ENCODE assay signal across 1 cellular context in genomic region chr6:3037578-3038365, GRCh38.
TF ChIP-seq lines count a peak whose summit lies in the region.

No MANE protein-coding gene starts in this region.

TF ChIP-seq in K562, 482 proteins besides CTCF, POLR2A, EP300 and RAD21:
- TF ChIP-seq BRCA1 (IDR thresholded peaks at IDR 0.05) (no peak), BRCA1 (CRISPR knock-in tag; IDR thresholded peaks at IDR 0.05) (no peak), HDAC6 (IDR thresholded peaks at IDR 0.05; ENCODE audit: low read depth, low read length) (no peak), ZFPM2 (CRISPR knock-in tag; IDR thresholded peaks at IDR 0.05) (no peak), BRF1 (IDR thresholded peaks at IDR 0.05; ENCODE audit: borderline replicate concordance, extremely low read depth, insufficient read length) (no peak), GATAD2A (IDR thresholded peaks at IDR 0.05) (no peak), MTA2 (IDR thresholded peaks at IDR 0.05; ENCODE audit: low read depth) (no peak), SETDB1 (IDR thresholded peaks at IDR 0.05; ENCODE audit: low read length) (no peak), FOXP1 (CRISPR knock-in tag; IDR thresholded peaks at IDR 0.05) (no peak), ZEB2 (IDR thresholded peaks at IDR 0.05) (no peak), FUS (optimal IDR thresholded peaks at IDR 0.05; ENCODE audit: low read depth, low read length) (no peak), ETV5 (CRISPR knock-in tag; IDR thresholded peaks at IDR 0.05; ENCODE audit: low read depth) (no peak), RBM39 (optimal IDR thresholded peaks at IDR 0.05; ENCODE audit: low read depth, low read length) (no peak), NFYB (IDR thresholded peaks at IDR 0.05; ENCODE audit: extremely low read depth, insufficient read length) (no peak), ZNF589 (CRISPR knock-in tag; IDR thresholded peaks at IDR 0.05; ENCODE audit: low read depth) (no peak)
TF ChIP-seq in K562: peak in this region for 0.
